In genomic region chr1:206506405-206506802, GRCh38 we compare ENCODE assay signal across 9 cellular contexts. TPM values are rescaled to one million over a fixed set of nuclear protein-coding genes. Genes with fewer than 3 reads are reported as not detected.
DNase-seq lines count a peak whose midpoint lies in the region; ATAC-seq and TF ChIP-seq lines count a peak whose summit lies in the region.
"Had no signal": no experiment of that assay in that cellular context is flagged by ENCODE, and none has a peak within 500 bp of the region (broad histone marks: within the 10 kb centered on the region; RNA-seq: fewer than 3 reads in every experiment).

No MANE protein-coding gene starts in this region.

- peaks cover 15 to 16% of the 10 kb centered on the region in 2 experiments; a peak in 2 of 4 replicates for H3K4me1 ChIP-seq in SK-N-SH (ENCODE audit: control insufficient read depth in 1 of 2, insufficient read depth in 2 of 2, low read depth in 1 of 2, low read length in 1 of 2)

- no peak overlapping the region for H3K9ac ChIP-seq in SK-N-SH

- WGBS in SK-N-SH (ENCODE audit: low lambda C conversion rate) = 95% methylated on average over 6 of the region's 8 CpGs

- H3K4me2 ChIP-seq in SK-N-SH = 0 out of 2 replicates have a peak overlapping the region, but pooled peaks have one; percentile 76

- H3K79me2 ChIP-seq in SK-N-SH (ENCODE audit: insufficient read depth) = no peaks in the 10 kb centered on the region

- peak overlapping the region; percentile 67 for H3K4me3 Mint-ChIP-seq in activated CD4-positive, alpha-beta memory T cell treated with anti-CD3 and anti-CD28 coated beads, Interleukin-2, amount 10 ng/mL, durations not matched to agents 7 days and 5 days
- H3K4me3 Mint-ChIP-seq in stimulated activated effector memory CD8-positive, alpha-beta T cell treated with anti-CD3 and anti-CD28 coated beads, Interleukin-12 subunit alpha, Interleukin-12 subunit beta, amount 100 ng/mL, for 72 hours = peak overlapping the region; percentile 73

- TF ChIP-seq EP300 in SK-N-SH (IDR thresholded peaks at IDR 0.05; ENCODE audit: borderline replicate concordance in 1 of 2, low read depth in 1 of 2, low read length in 1 of 2) = no peak

- DNase-seq in SK-N-SH = no peak
- no peak for DNase-seq in activated CD4-positive, alpha-beta memory T cell treated with anti-CD3 and anti-CD28 coated beads, Interleukin-2, amount 10 ng/mL, durations not matched to agents 7 days and 5 days
- DNase-seq in stimulated activated effector memory CD8-positive, alpha-beta T cell treated with anti-CD3 and anti-CD28 coated beads, Interleukin-12 subunit alpha, Interleukin-12 subunit beta, amount 100 ng/mL, for 72 hours (ENCODE audit: low spot score in 2 of 2) = no peak
- no peak for DNase-seq in cerebellar cortex (ENCODE audit: low spot score)
- DNase-seq: NCI-H510A treated with DMSO at 0.1 percent for 48 hours had no signal

- no peaks in the 10 kb centered on the region for H3K36me3 ChIP-seq in SK-N-SH (replicated peaks in 1 of 2; ENCODE audit: control insufficient read depth in 1 of 2, insufficient read depth in 2 of 2, low read length in 1 of 2)

- H3K27me3 ChIP-seq in SK-N-SH (ENCODE audit: insufficient read depth) = no peaks in the 10 kb centered on the region

- CTCF ChIA-PET in SK-N-SH (lab: Yijun Ruan, JAX) = interaction anchor here (0.8 to 4.6 kb wide), 16 partner anchors 9 to 127 kb away, joined by 3 to 30 read pairs (median 6); no protein-coding TSS in a partner anchor
- CTCF ChIA-PET in activated CD4-positive, alpha-beta memory T cell treated with anti-CD3 and anti-CD28 coated beads, Interleukin-2, amount 10 ng/mL, durations not matched to agents 7 days and 5 days (lab: Charles Lee) = interaction anchor here (0.6 to 2.4 kb wide), 9 partner anchors 9 to 406 kb away, joined by 3 to 14 read pairs (median 3); partner anchors contain the start of gene EIF2D

- TF ChIP-seq CTCF in SK-N-SH (IDR thresholded peaks at IDR 0.05) = no peak

- H2AFZ ChIP-seq in SK-N-SH (ENCODE audit: low read depth) = no peak overlapping the region

- no peaks in the 10 kb centered on the region for H3K9me3 ChIP-seq in SK-N-SH

- ATAC-seq in SK-N-SH treated with all-trans-retinoic acid at 6 μM for 48 hours (no peak), HG03460 (IDR thresholded peaks at IDR 0.05; ENCODE audit: unreplicated experiment) (no peak), GM18873 (IDR thresholded peaks at IDR 0.05; ENCODE audit: low FRiP score, unreplicated experiment) (no peak)
- no peak for ATAC-seq in stimulated activated effector memory CD8-positive, alpha-beta T cell treated with anti-CD3 and anti-CD28 coated beads, Interleukin-12 subunit alpha, Interleukin-12 subunit beta, amount 100 ng/mL, for 72 hours

- H3K9me2 ChIP-seq in SK-N-SH = no peaks in the 10 kb centered on the region

- no peaks in the 10 kb centered on the region for H4K20me1 ChIP-seq in SK-N-SH (ENCODE audit: insufficient read depth)

- POLR2A ChIA-PET in SK-N-SH (lab: Yijun Ruan, JAX) = no interaction called here
- POLR2A ChIA-PET in activated CD4-positive, alpha-beta memory T cell treated with anti-CD3 and anti-CD28 coated beads, Interleukin-2, amount 10 ng/mL, durations not matched to agents 7 days and 5 days (lab: Charles Lee) = interaction anchor here (0.7 to 2.7 kb wide), 17 partner anchors 8 to 178 kb away, joined by 3 to 12 read pairs (median 5); partner anchors contain the start of gene IKBKE

- peaks cover 4% of the 10 kb centered on the region for H3K36me3 Mint-ChIP-seq in activated CD4-positive, alpha-beta memory T cell treated with anti-CD3 and anti-CD28 coated beads, Interleukin-2, amount 10 ng/mL, durations not matched to agents 7 days and 5 days (ENCODE audit: low read depth)
- peaks cover 9% of the 10 kb centered on the region for H3K36me3 Mint-ChIP-seq in stimulated activated effector memory CD8-positive, alpha-beta T cell treated with anti-CD3 and anti-CD28 coated beads, Interleukin-12 subunit alpha, Interleukin-12 subunit beta, amount 100 ng/mL, for 72 hours

- H3K27me3 Mint-ChIP-seq in activated CD4-positive, alpha-beta memory T cell treated with anti-CD3 and anti-CD28 coated beads, Interleukin-2, amount 10 ng/mL, durations not matched to agents 7 days and 5 days = peaks cover 38% of the 10 kb centered on the region

- no peak for TF ChIP-seq RAD21 in SK-N-SH (IDR thresholded peaks at IDR 0.05; ENCODE audit: low read length)

- H3K9me3 Mint-ChIP-seq in activated CD4-positive, alpha-beta memory T cell treated with anti-CD3 and anti-CD28 coated beads, Interleukin-2, amount 10 ng/mL, durations not matched to agents 7 days and 5 days = no peaks in the 10 kb centered on the region
- H3K9me3 Mint-ChIP-seq in stimulated activated effector memory CD8-positive, alpha-beta T cell treated with anti-CD3 and anti-CD28 coated beads, Interleukin-12 subunit alpha, Interleukin-12 subunit beta, amount 100 ng/mL, for 72 hours = no peaks in the 10 kb centered on the region

- H3K27ac Mint-ChIP-seq in activated CD4-positive, alpha-beta memory T cell treated with anti-CD3 and anti-CD28 coated beads, Interleukin-2, amount 10 ng/mL, durations not matched to agents 7 days and 5 days = no peak overlapping the region
- H3K27ac Mint-ChIP-seq in stimulated activated effector memory CD8-positive, alpha-beta T cell treated with anti-CD3 and anti-CD28 coated beads, Interleukin-12 subunit alpha, Interleukin-12 subunit beta, amount 100 ng/mL, for 72 hours = no peak overlapping the region

- H3K4me1 Mint-ChIP-seq in activated CD4-positive, alpha-beta memory T cell treated with anti-CD3 and anti-CD28 coated beads, Interleukin-2, amount 10 ng/mL, durations not matched to agents 7 days and 5 days = peaks cover 50% of the 10 kb centered on the region
- peaks cover 54% of the 10 kb centered on the region for H3K4me1 Mint-ChIP-seq in stimulated activated effector memory CD8-positive, alpha-beta T cell treated with anti-CD3 and anti-CD28 coated beads, Interleukin-12 subunit alpha, Interleukin-12 subunit beta, amount 100 ng/mL, for 72 hours

- H3K4me3 ChIP-seq in SK-N-SH (ENCODE audit: low read depth in 2 of 2, low read length in 1 of 2) (no peak overlapping the region; a peak in 2 of 4 replicates), iPS-11a (ENCODE audit: low read depth, low read length) (peak overlapping the region; percentile 48)

- no peak overlapping the region for H3K27ac ChIP-seq in SK-N-SH (ENCODE audit: low read depth in 2 of 2, low read length in 1 of 2)

- H3F3A ChIP-seq in SK-N-SH (replicated peaks; ENCODE audit: insufficient read depth) = peaks cover 22% of the 10 kb centered on the region

TF ChIP-seq in SK-N-SH, 30 proteins besides CTCF, POLR2A, EP300 and RAD21 (continues in another document):
- TF ChIP-seq, protein P1, sequence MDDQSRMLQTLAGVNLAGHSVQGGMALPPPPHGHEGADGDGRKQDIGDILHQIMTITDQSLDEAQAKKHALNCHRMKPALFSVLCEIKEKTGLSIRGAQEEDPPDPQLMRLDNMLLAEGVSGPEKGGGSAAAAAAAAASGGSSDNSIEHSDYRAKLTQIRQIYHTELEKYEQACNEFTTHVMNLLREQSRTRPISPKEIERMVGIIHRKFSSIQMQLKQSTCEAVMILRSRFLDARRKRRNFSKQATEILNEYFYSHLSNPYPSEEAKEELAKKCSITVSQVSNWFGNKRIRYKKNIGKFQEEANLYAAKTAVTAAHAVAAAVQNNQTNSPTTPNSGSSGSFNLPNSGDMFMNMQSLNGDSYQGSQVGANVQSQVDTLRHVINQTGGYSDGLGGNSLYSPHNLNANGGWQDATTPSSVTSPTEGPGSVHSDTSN (IDR thresholded peaks at IDR 0.05) = no peak
- TF ChIP-seq NRF1 (IDR thresholded peaks at IDR 0.05; ENCODE audit: low read depth, low read length) (no peak), TAF1 (IDR thresholded peaks at IDR 0.05; ENCODE audit: borderline replicate concordance, low read depth, low read length) (no peak), YY1 (IDR thresholded peaks at IDR 0.05; ENCODE audit: low read depth) (no peak), FOSL2 (IDR thresholded peaks at IDR 0.05; ENCODE audit: borderline replicate concordance, low read depth) (no peak), RXRA (IDR thresholded peaks at IDR 0.05; ENCODE audit: borderline replicate concordance, low read depth) (no peak), GABPA (IDR thresholded peaks at IDR 0.05; ENCODE audit: low read depth) (no peak), FOXM1 (IDR thresholded peaks at IDR 0.05; ENCODE audit: low read depth) (no peak), TCF12 (IDR thresholded peaks at IDR 0.05) (no peak)

TF ChIP-seq in SK-N-SH treated with all-trans-retinoic acid at 6 μM for 48 hours, 23 proteins besides CTCF, POLR2A, EP300 and RAD21:
- TF ChIP-seq CSDC2 (CRISPR knock-in tag; IDR thresholded peaks at IDR 0.05) = no peak
- no peak for TF ChIP-seq ZNF565 (CRISPR knock-in tag; conservative IDR thresholded peaks at IDR 0.05; ENCODE audit: low read depth)
- TF ChIP-seq, protein P2, sequence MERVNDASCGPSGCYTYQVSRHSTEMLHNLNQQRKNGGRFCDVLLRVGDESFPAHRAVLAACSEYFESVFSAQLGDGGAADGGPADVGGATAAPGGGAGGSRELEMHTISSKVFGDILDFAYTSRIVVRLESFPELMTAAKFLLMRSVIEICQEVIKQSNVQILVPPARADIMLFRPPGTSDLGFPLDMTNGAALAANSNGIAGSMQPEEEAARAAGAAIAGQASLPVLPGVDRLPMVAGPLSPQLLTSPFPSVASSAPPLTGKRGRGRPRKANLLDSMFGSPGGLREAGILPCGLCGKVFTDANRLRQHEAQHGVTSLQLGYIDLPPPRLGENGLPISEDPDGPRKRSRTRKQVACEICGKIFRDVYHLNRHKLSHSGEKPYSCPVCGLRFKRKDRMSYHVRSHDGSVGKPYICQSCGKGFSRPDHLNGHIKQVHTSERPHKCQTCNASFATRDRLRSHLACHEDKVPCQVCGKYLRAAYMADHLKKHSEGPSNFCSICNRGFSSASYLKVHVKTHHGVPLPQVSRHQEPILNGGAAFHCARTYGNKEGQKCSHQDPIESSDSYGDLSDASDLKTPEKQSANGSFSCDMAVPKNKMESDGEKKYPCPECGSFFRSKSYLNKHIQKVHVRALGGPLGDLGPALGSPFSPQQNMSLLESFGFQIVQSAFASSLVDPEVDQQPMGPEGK (CRISPR knock-in tag; IDR thresholded peaks at IDR 0.05; ENCODE audit: borderline replicate concordance) = no peak
- no peak for TF ChIP-seq ARNTL (CRISPR knock-in tag; IDR thresholded peaks at IDR 0.05; ENCODE audit: borderline replicate concordance, low read depth)
- TF ChIP-seq OSR1 (CRISPR knock-in tag; IDR thresholded peaks at IDR 0.05) = no peak

RNA-seq across cellular contexts. Expression of gene RASSF5, which starts 0.9 kb away (rescaled TPM):
- polyA plus RNA-seq in SK-N-SH (2012; rRNA removed) = 1.7 and 2.2 TPM in 2 replicates
- polyA plus RNA-seq in SK-N-SH (2012; cell fraction: cytosol; rRNA removed) = 1.6 and 1.8 TPM in 2 replicates
- 4.4 and 5.0 TPM in 2 replicates for polyA plus RNA-seq in SK-N-SH (2012; cell fraction: nucleus; rRNA removed)
- total RNA-seq in activated CD4-positive, alpha-beta memory T cell treated with anti-CD3 and anti-CD28 coated beads, Interleukin-2, amount 10 ng/mL, durations not matched to agents 7 days and 5 days = 100 to 1,000 TPM; 213 to 216 TPM

RNA-seq across cellular contexts. Expression of gene IKBKE, which starts 36.1 kb away (rescaled TPM):
- 14.2 and 14.5 TPM in 2 replicates for polyA plus RNA-seq in SK-N-SH (2012; rRNA removed)
- polyA plus RNA-seq in SK-N-SH (2012; cell fraction: cytosol; rRNA removed) = 6.8 and 10.4 TPM in 2 replicates
- 20.5 and 32.0 TPM in 2 replicates for polyA plus RNA-seq in SK-N-SH (2012; cell fraction: nucleus; rRNA removed)
- total RNA-seq in activated CD4-positive, alpha-beta memory T cell treated with anti-CD3 and anti-CD28 coated beads, Interleukin-2, amount 10 ng/mL, durations not matched to agents 7 days and 5 days = 10 to 100 TPM; 61.8 to 63.6 TPM
